ENCODE assay signal across 9 cellular contexts in the genomic region with DNA sequence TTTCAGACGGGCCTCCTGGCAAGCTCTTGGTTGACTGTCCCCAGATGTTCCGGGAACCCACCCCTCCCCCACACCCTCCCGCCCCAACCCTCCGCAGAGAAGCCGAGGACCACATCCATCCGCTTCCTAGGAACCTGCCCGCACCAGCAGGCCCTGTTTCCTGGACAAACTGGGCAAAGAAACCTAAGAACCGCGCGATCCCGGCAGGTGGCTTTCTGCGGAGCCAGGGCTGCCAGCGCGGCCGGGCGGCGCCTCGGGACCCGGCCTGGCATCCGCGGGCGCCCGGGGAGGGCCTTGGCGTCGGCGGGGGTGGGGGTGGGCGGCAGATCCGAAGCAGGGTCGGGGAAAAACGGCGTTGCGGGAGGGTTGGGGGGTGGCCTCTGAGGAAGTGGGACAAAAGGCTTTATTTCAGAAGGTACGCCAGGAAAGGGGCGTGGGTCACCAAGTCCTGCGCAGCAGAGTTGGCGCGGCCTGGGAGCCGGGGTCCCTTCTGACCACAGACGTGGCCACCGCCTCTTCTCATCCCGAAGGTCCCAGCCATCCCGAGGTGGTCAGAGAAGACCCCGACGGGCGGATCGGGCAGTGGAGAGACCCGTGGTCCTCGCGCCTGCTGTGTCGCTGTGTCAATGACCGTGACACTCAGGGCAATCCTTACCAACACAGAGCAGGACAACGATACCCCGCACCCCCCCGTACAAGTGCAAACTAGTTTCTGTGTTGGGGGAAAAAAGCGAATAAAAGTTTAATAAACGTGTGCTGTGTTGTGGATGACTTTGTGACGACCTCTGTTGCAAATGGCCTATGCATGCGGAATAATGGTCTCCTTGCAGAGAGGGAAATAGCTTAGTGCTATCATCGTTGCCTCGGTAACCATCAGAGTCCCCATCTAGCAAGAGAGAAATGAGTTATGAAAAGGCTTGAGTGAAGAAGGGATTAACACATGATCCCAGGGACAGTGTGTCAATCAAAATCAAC. TPM values are rescaled to one million over a fixed set of nuclear protein-coding genes. Genes with fewer than 3 reads are reported as not detected.
DNase-seq lines count a peak whose midpoint lies in the region; ATAC-seq and TF ChIP-seq lines count a peak whose summit lies in the region.
"Had no signal": no experiment of that assay in that cellular context is flagged by ENCODE, and none has a peak within 500 bp of the region (broad histone marks: within the 10 kb centered on the region; RNA-seq: fewer than 3 reads in every experiment).

No MANE protein-coding gene starts in this region.

- no peak overlapping the region for H3K27ac ChIP-seq in hepatocyte

- peaks cover 95% of the 10 kb centered on the region for H3K27me3 Mint-ChIP-seq in WTC11 (ENCODE audit: low read depth)

- peaks cover 38% of the 10 kb centered on the region for H3K4me1 Mint-ChIP-seq in WTC11

- no peaks in the 10 kb centered on the region for H4K20me1 ChIP-seq in hepatocyte (ENCODE audit: insufficient read depth, poor library complexity, severe bottlenecking)

- H3K9me2 ChIP-seq in hepatocyte (replicated peaks; ENCODE audit: insufficient read depth), result no peaks in the 10 kb centered on the region

- peak overlapping the region; percentile 55 for H3K4me3 Mint-ChIP-seq in WTC11

- H3K27ac Mint-ChIP-seq in WTC11, result no peak overlapping the region

- peak overlapping the region; percentile 80 for H3K4me2 ChIP-seq in hepatocyte

- H3K4me1 ChIP-seq in hepatocyte (ENCODE audit: insufficient read depth), result peaks cover 17% of the 10 kb centered on the region

- peak; percentile 33 for DNase-seq in activated T-cell treated with anti-CD3 and anti-CD28 coated beads, Interleukin-2, amount 50 U/mL, for 1 hour
- DNase-seq in activated T-cell treated with anti-CD3 and anti-CD28 coated beads for 4 hours (no peak), WTC11 (ENCODE audit: low spot score) (no peak), hepatocyte (ENCODE audit: low spot score) (no peak), NCI-H1417 (lab: John Stamatoyannopoulos, UW) (no peak)
- peak; percentile 42 for DNase-seq in stimulated activated CD8-positive, alpha-beta memory T cell treated with anti-CD3 and anti-CD28 coated beads, Interleukin-4, amount 100 ng/mL, for 48 hours
- DNase-seq in stimulated activated naive CD4-positive, alpha-beta T cell treated with Interleukin-2 at 50 U/mL for 16 hours (lab: John Stamatoyannopoulos, UW), result no peak

- no peaks in the 10 kb centered on the region for H3K36me3 ChIP-seq in hepatocyte (replicated peaks; ENCODE audit: insufficient read depth, low read depth)

- no peaks in the 10 kb centered on the region for H3K36me3 Mint-ChIP-seq in WTC11

- no peaks in the 10 kb centered on the region for H3K9me3 Mint-ChIP-seq in WTC11

- H2AFZ ChIP-seq in hepatocyte, result peak overlapping the region; percentile 35

- H3K4me3 ChIP-seq in hepatocyte, result no peak overlapping the region

- POLR2A ChIA-PET in WTC11 (lab: Charles Lee), result interaction anchor here (1.0 kb wide), 1 partner anchor 9 kb away, joined by 5 read pairs; no protein-coding TSS in a partner anchor

- ATAC-seq in WTC11 (peak; percentile 10), HG03196 (IDR thresholded peaks at IDR 0.05; ENCODE audit: unreplicated experiment) (no peak)

- no peak for TF ChIP-seq CTCF in WTC11 (IDR thresholded peaks at IDR 0.05)
- no peak for TF ChIP-seq CTCF in hepatocyte (IDR thresholded peaks at IDR 0.05; ENCODE audit: poor library complexity)

- H3K79me2 ChIP-seq in hepatocyte, result no peaks in the 10 kb centered on the region

- no peaks in the 10 kb centered on the region for H3K9me3 ChIP-seq in hepatocyte (ENCODE audit: low read depth)

- 3% methylated on average over 44 of the region's 60 CpGs for WGBS in hepatocyte (ENCODE audit: low lambda C conversion rate, missing lambda C conversion rate)

- peaks cover 92% of the 10 kb centered on the region for H3K27me3 ChIP-seq in hepatocyte

- CTCF ChIA-PET in WTC11 (lab: Charles Lee), result interaction anchor here (1.0 kb wide), 1 partner anchor 26 kb away, joined by 4 read pairs; no protein-coding TSS in a partner anchor

TF ChIP-seq in WTC11, 78 proteins besides CTCF, POLR2A, EP300 and RAD21:
- TF ChIP-seq, protein P1, sequence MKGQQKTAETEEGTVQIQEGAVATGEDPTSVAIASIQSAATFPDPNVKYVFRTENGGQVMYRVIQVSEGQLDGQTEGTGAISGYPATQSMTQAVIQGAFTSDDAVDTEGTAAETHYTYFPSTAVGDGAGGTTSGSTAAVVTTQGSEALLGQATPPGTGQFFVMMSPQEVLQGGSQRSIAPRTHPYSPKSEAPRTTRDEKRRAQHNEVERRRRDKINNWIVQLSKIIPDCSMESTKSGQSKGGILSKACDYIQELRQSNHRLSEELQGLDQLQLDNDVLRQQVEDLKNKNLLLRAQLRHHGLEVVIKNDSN (CRISPR knock-in tag; IDR thresholded peaks at IDR 0.05), result no peak
- TF ChIP-seq EMX1 (CRISPR knock-in tag; IDR thresholded peaks at IDR 0.05), result no peak
- no peak for TF ChIP-seq ZNF671 (CRISPR knock-in tag; IDR thresholded peaks at IDR 0.05)
- TF ChIP-seq NFYB (CRISPR knock-in tag; conservative IDR thresholded peaks at IDR 0.05; ENCODE audit: low read depth), result no peak
- TF ChIP-seq, protein P2, sequence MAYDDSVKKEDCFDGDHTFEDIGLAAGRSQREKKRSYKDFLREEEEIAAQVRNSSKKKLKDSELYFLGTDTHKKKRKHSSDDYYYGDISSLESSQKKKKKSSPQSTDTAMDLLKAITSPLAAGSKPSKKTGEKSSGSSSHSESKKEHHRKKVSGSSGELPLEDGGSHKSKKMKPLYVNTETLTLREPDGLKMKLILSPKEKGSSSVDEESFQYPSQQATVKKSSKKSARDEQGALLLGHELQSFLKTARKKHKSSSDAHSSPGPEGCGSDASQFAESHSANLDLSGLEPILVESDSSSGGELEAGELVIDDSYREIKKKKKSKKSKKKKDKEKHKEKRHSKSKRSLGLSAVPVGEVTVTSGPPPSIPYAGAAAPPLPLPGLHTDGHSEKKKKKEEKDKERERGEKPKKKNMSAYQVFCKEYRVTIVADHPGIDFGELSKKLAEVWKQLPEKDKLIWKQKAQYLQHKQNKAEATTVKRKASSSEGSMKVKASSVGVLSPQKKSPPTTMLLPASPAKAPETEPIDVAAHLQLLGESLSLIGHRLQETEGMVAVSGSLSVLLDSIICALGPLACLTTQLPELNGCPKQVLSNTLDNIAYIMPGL (CRISPR knock-in tag; IDR thresholded peaks at IDR 0.05), result no peak
- TF ChIP-seq SMAD3 (CRISPR knock-in tag; IDR thresholded peaks at IDR 0.05; ENCODE audit: borderline replicate concordance), result no peak
- TF ChIP-seq OVOL2 (CRISPR knock-in tag; IDR thresholded peaks at IDR 0.05; ENCODE audit: borderline replicate concordance), result no peak
- no peak for TF ChIP-seq CBFB (CRISPR knock-in tag; IDR thresholded peaks at IDR 0.05; ENCODE audit: low read depth)
- no peak for TF ChIP-seq TEAD4 (CRISPR knock-in tag; IDR thresholded peaks at IDR 0.05)
- no peak for TF ChIP-seq SP1 (CRISPR knock-in tag; conservative IDR thresholded peaks at IDR 0.05)
- no peak for TF ChIP-seq ZNF263 (CRISPR knock-in tag; IDR thresholded peaks at IDR 0.05; ENCODE audit: low read depth)
- no peak for TF ChIP-seq SOX15 (CRISPR knock-in tag; IDR thresholded peaks at IDR 0.05)
- TF ChIP-seq ESRRA (CRISPR knock-in tag; IDR thresholded peaks at IDR 0.05; ENCODE audit: borderline replicate concordance), result no peak
- no peak for TF ChIP-seq JAZF1 (CRISPR knock-in tag; IDR thresholded peaks at IDR 0.05)
- no peak for TF ChIP-seq FOXK1 (CRISPR knock-in tag; IDR thresholded peaks at IDR 0.05)

RNA-seq across cellular contexts. Expression of a gene that starts 19.5 kb away (rescaled TPM):
- total RNA-seq in WTC11 (2021) (0.60 to 0.89 TPM (median 0.72 TPM) in 3 replicates), hepatocyte (0.96 and 2.4 TPM in 2 replicates)
- polyA plus RNA-seq in hepatocyte, result 15.4 and 27.1 TPM in 2 replicates
- total RNA-seq: fibroblast of lung had no signal
- polyA plus RNA-seq: fibroblast of lung had no signal

Comparison
In these comparisons a context has a peak if more than half of its experiments do, and no peak if none do; other contexts are left out.
1. DNase-seq: peak in activated T-cell treated with anti-CD3 and anti-CD28 coated beads, Interleukin-2, amount 50 U/mL, for 1 hour (single experiment) and stimulated activated CD8-positive, alpha-beta memory T cell treated with anti-CD3 and anti-CD28 coated beads, Interleukin-4, amount 100 ng/mL, for 48 hours (single experiment); none in activated T-cell treated with anti-CD3 and anti-CD28 coated beads for 4 hours (single experiment), WTC11 (single experiment), hepatocyte (single experiment), NCI-H1417 (0 of 3) and stimulated activated naive CD4-positive, alpha-beta T cell treated with Interleukin-2 at 50 U/mL for 16 hours (single experiment).